ENCODE assay signal across 19 cellular contexts in the genomic region with DNA sequence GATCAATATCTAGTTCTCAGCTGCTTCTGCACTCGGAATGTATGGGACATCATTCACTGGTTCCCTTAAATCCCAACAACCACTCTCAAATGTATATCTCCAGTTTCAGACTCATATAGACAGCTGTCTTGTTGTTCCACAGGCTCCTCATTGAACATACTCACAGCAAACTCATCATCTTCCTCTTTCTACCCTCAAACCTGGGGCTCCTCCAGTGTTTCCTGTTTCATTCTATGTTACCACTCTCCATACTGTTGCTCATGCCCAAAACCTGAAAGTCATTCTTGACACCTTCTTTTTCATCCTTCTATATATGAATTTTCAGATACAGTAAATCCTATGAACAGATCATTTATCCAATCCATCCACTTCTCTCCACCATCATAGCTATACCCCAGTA.
"Had no signal": no experiment of that assay in that cellular context is flagged by ENCODE, and none has a peak within 500 bp of the region (broad histone marks: within the 10 kb centered on the region; RNA-seq: fewer than 3 reads in every experiment).

No MANE protein-coding gene starts in this region.

- H3K27me3 ChIP-seq: gastrocnemius medialis, spleen, suprapubic skin, transverse colon, vagina had no signal

- ATAC-seq: activated CD8-positive, alpha-beta T cell treated with anti-CD3 and anti-CD28 coated beads, Interleukin-2, amount 10 ng/mL, durations not matched to agents 7 days and 5 days; gastrocnemius medialis; heart left ventricle; left lobe of liver; stimulated activated naive CD8-positive, alpha-beta T cell treated with anti-CD3 and anti-CD28 coated beads, Interleukin-15, Interleukin-2, amounts not matched to agents 100 U/mL and 50 U/mL, for 24 hours had no signal

- DNase-seq: activated CD4-positive, alpha-beta T cell treated with anti-CD3 and anti-CD28 coated beads, Interleukin-2, amount 10 ng/mL, durations not matched to agents 24 days and 14 days; activated CD8-positive, alpha-beta T cell treated with anti-CD3 and anti-CD28 coated beads, Interleukin-2, amount 10 ng/mL, durations not matched to agents 7 days and 5 days; activated naive CD4-positive, alpha-beta T cell treated with anti-CD3 and anti-CD28 coated beads for 36 hours; activated T-cell treated with anti-CD3 and anti-CD28 coated beads, Interleukin-2, amount 50 U/mL, for 24 hours; effector CD4-positive, alpha-beta T cell; gastrocnemius medialis; heart left ventricle; kidney; midbrain; nephron progenitor cell; nucleus accumbens; posterior cingulate gyrus; spleen; stimulated activated naive CD8-positive, alpha-beta T cell treated with anti-CD3 and anti-CD28 coated beads, Interleukin-15, Interleukin-2, amounts not matched to agents 100 U/mL and 50 U/mL, for 24 hours; transverse colon had no signal

- H3K27ac ChIP-seq: gastrocnemius medialis, heart left ventricle, spleen, suprapubic skin, transverse colon, vagina had no signal

- H3K4me3 ChIP-seq: gastrocnemius medialis, heart left ventricle, lung, spleen, suprapubic skin, transverse colon, vagina had no signal

- H3K4me3 Mint-ChIP-seq: activated CD4-positive, alpha-beta T cell treated with anti-CD3 and anti-CD28 coated beads, Interleukin-2, amount 10 ng/mL, durations not matched to agents 24 days and 14 days; activated CD8-positive, alpha-beta T cell treated with anti-CD3 and anti-CD28 coated beads, Interleukin-2, amount 10 ng/mL, durations not matched to agents 7 days and 5 days; activated naive CD4-positive, alpha-beta T cell treated with anti-CD3 and anti-CD28 coated beads for 36 hours; activated T-cell treated with anti-CD3 and anti-CD28 coated beads, Interleukin-2, amount 50 U/mL, for 24 hours; nephron progenitor cell had no signal

- H3K9me3 ChIP-seq: gastrocnemius medialis, suprapubic skin, transverse colon, vagina had no signal

- H3K4me1 Mint-ChIP-seq: nephron progenitor cell had no signal

- H3K36me3 ChIP-seq: gastrocnemius medialis, heart left ventricle, spleen, suprapubic skin, transverse colon, vagina had no signal

- H3K27ac Mint-ChIP-seq: activated CD4-positive, alpha-beta T cell treated with anti-CD3 and anti-CD28 coated beads, Interleukin-2, amount 10 ng/mL, durations not matched to agents 24 days and 14 days; activated naive CD4-positive, alpha-beta T cell treated with anti-CD3 and anti-CD28 coated beads for 36 hours; nephron progenitor cell had no signal

- H3K4me1 ChIP-seq: gastrocnemius medialis, transverse colon, vagina had no signal
